11 cellular contexts compared by ENCODE assay signal in the genomic region with DNA sequence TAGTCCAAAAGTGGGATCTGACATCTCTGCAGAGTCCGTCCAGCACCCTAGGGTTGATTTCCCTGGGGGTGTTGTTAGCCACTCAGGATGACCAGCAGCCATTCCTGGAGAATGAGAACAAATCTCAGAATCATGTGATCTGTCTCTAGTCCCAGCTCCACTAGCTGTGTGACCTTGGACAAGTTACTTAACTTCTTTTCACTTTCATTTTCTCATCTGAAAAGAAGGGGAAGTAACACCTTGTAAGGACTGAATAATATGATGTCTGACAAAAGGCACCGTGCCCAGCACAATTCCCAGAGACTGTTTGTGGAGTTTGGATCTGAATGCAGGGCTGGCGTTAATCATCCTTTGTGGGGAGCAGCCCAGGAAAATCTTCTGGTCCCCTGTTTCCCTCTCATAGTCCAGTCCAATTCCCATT. TPM values are rescaled to one million over a fixed set of nuclear protein-coding genes. Genes with fewer than 3 reads are reported as not detected.
A peak's percentile ranks its signal among the peaks of the same experiment; 100 is the strongest.
DNase-seq lines count a peak whose midpoint lies in the region; ATAC-seq, FAIRE-seq and TF ChIP-seq lines count a peak whose summit lies in the region.
"Had no signal": no experiment of that assay in that cellular context is flagged by ENCODE, and none has a peak within 500 bp of the region (broad histone marks: within the 10 kb centered on the region; RNA-seq: fewer than 3 reads in every experiment).

No MANE protein-coding gene starts in this region.

- 69% methylated on average over 3 of the region's 3 CpGs for WGBS in HepG2 (ENCODE audit: low lambda C conversion rate)
- WGBS in SK-N-SH (ENCODE audit: low lambda C conversion rate), result 75% methylated on average over 3 of the region's 3 CpGs

- no peaks in the 10 kb centered on the region for H3K79me2 ChIP-seq in HepG2 (ENCODE audit: insufficient read depth, low read length)
- no peaks in the 10 kb centered on the region for H3K79me2 ChIP-seq in SK-N-SH (ENCODE audit: insufficient read depth)
- H3K79me2 ChIP-seq: parathyroid adenoma had no signal

- peak; percentile 97 for FAIRE-seq in GM18507 (lab: Jason Lieb, UNC)
- no peak for FAIRE-seq in HepG2 (lab: Jason Lieb, UNC)
- FAIRE-seq: urothelium cell line had no signal

- no peaks in the 10 kb centered on the region for H3F3A ChIP-seq in SK-N-SH (replicated peaks; ENCODE audit: insufficient read depth)

- peak overlapping the region; percentile 51; the same call in 1 of the 2 replicates for H3K4me2 ChIP-seq in HepG2 (ENCODE audit: low read depth, low read length)
- no peak overlapping the region for H3K4me2 ChIP-seq in SK-N-SH

- no peak for TF ChIP-seq POLR2A in HepG2 (IDR thresholded peaks at IDR 0.05; ENCODE audit: insufficient read depth in 1 of 2, low read depth in 2 of 2, low read length in 2 of 2)

- peak; percentile 89 for ATAC-seq in GM21576 (IDR thresholded peaks at IDR 0.05; ENCODE audit: unreplicated experiment)
- ATAC-seq in HG03558 (IDR thresholded peaks at IDR 0.05; ENCODE audit: extremely low read depth, unreplicated experiment), result peak; percentile 75
- ATAC-seq in HepG2, result no peak

- intact Hi-C loops in HepG2 (cut with micrococcal nuclease; ENCODE audit: unreplicated experiment), result no loop called here

- TF ChIP-seq RAD21 in HepG2 (CRISPR knock-in tag; IDR thresholded peaks at IDR 0.05) (no peak), SK-N-SH (IDR thresholded peaks at IDR 0.05; ENCODE audit: low read length) (no peak)

- no peak overlapping the region; a peak in 1 of 6 replicates for H3K4me3 ChIP-seq in HepG2 (replicated peaks in 1 of 3; ENCODE audit: insufficient read depth in 1 of 3, low read depth in 2 of 3, low read length in 3 of 3)
- no peak overlapping the region for H3K4me3 ChIP-seq in SK-N-SH (ENCODE audit: low read depth in 2 of 2, low read length in 1 of 2)

- BruUV-seq in HepG2 (replicated peaks; lab: Mats Ljungman, UMichigan), result no TSS peak

- no peak for TF ChIP-seq EP300 in HepG2 (IDR thresholded peaks at IDR 0.05; ENCODE audit: low read depth in 2 of 2, low read length in 2 of 2)
- TF ChIP-seq EP300 in HepG2 (CRISPR knock-in tag; IDR thresholded peaks at IDR 0.05; ENCODE audit: borderline replicate concordance), result no peak
- TF ChIP-seq EP300 in SK-N-SH (IDR thresholded peaks at IDR 0.05; ENCODE audit: borderline replicate concordance in 1 of 2, low read depth in 1 of 2, low read length in 1 of 2), result no peak

- POLR2A ChIA-PET in HepG2 (lab: Yijun Ruan, JAX) (interaction anchor here (1.2 kb wide), 1 partner anchor 106 kb away, joined by 3 read pairs; no protein-coding TSS in a partner anchor), SK-N-SH (lab: Yijun Ruan, JAX) (no interaction called here)

- no peak for TF ChIP-seq CTCF in HepG2 (CRISPR knock-in tag; IDR thresholded peaks at IDR 0.05)
- TF ChIP-seq CTCF in SK-N-SH (IDR thresholded peaks at IDR 0.05), result no peak

- no peaks in the 10 kb centered on the region for H4K20me1 ChIP-seq in HepG2 (ENCODE audit: insufficient read depth, low read length)
- H4K20me1 ChIP-seq in SK-N-SH (ENCODE audit: insufficient read depth), result no peaks in the 10 kb centered on the region

- in situ Hi-C loops in HepG2 (cut with HindIII; ENCODE audit: extremely low pct_ligation_motif_present, low pct_unique_long_range_greater_than_20kb), result no loop called here

- DNase-seq in GM18507 (ENCODE audit: extremely low spot score, insufficient read length, low read depth), result no peak
- no peak for DNase-seq in HepG2 (ENCODE audit: low spot score)
- no peak for DNase-seq in SK-N-SH
- no peak for DNase-seq in T-helper 1 cell
- no peak for DNase-seq in NCI-H2029 (lab: John Stamatoyannopoulos, UW)
- DNase-seq in SW480 (ENCODE audit: low spot score), result no peak
- DNase-seq: NCI-H510A treated with DMSO at 0.1 percent for 48 hours had no signal

- H3K36me3 ChIP-seq in HepG2 (replicated peaks in 1 of 2; ENCODE audit: control insufficient read depth in 1 of 2, insufficient read depth in 2 of 2, low read length in 2 of 2) (no peaks in the 10 kb centered on the region), SK-N-SH (replicated peaks in 1 of 2; ENCODE audit: control insufficient read depth in 1 of 2, insufficient read depth in 2 of 2, low read length in 1 of 2) (no peaks in the 10 kb centered on the region)

- CTCF ChIA-PET in HepG2 (lab: Yijun Ruan, JAX; ENCODE audit: low intra/inter-chr PET ratio, low total read pairs), result no interaction called here
- CTCF ChIA-PET in SK-N-SH (lab: Yijun Ruan, JAX), result interaction anchor here (1.5 kb wide), 1 partner anchor 17 kb away, joined by 3 read pairs; no protein-coding TSS in a partner anchor

- H3K4me1 ChIP-seq in HepG2 (ENCODE audit: insufficient read depth, low read length), result peaks cover 14% of the 10 kb centered on the region
- peaks cover 0 to 5% of the 10 kb centered on the region in 2 experiments; a peak in 2 of 4 replicates for H3K4me1 ChIP-seq in SK-N-SH (ENCODE audit: control insufficient read depth in 1 of 2, insufficient read depth in 2 of 2, low read depth in 1 of 2, low read length in 1 of 2)
- H3K4me1 ChIP-seq: parathyroid adenoma had no signal

- H3K27ac ChIP-seq in HepG2 (ENCODE audit: extremely low read length, insufficient read depth, low read length) (no peak overlapping the region), SK-N-SH (ENCODE audit: low read depth in 2 of 2, low read length in 1 of 2) (no peak overlapping the region)
- H3K27ac ChIP-seq: parathyroid adenoma had no signal

- no peak overlapping the region for H2AFZ ChIP-seq in HepG2 (ENCODE audit: low read length)
- H2AFZ ChIP-seq in SK-N-SH (ENCODE audit: low read depth), result no peak overlapping the region
- H2AFZ ChIP-seq: parathyroid adenoma had no signal

- H3K9me2 ChIP-seq in SK-N-SH, result no peaks in the 10 kb centered on the region

- H3K27me3 ChIP-seq in HepG2 (ENCODE audit: control insufficient read depth in 1 of 2, insufficient read depth in 2 of 2, low read length in 2 of 2), result no peaks in the 10 kb centered on the region; a peak in 1 of 5 replicates
- H3K27me3 ChIP-seq in SK-N-SH (ENCODE audit: insufficient read depth), result no peaks in the 10 kb centered on the region

- H3K9ac ChIP-seq in HepG2 (ENCODE audit: insufficient read depth, low read depth, low read length) (no peak overlapping the region), SK-N-SH (no peak overlapping the region)
- H3K9ac ChIP-seq: parathyroid adenoma had no signal

- H3K9me3 ChIP-seq in HepG2 (ENCODE audit: low read length) (no peaks in the 10 kb centered on the region), SK-N-SH (no peaks in the 10 kb centered on the region)

TF ChIP-seq in HepG2, 621 proteins besides CTCF, POLR2A, EP300 and RAD21 (continues in another document):
- TF ChIP-seq, protein P1, sequence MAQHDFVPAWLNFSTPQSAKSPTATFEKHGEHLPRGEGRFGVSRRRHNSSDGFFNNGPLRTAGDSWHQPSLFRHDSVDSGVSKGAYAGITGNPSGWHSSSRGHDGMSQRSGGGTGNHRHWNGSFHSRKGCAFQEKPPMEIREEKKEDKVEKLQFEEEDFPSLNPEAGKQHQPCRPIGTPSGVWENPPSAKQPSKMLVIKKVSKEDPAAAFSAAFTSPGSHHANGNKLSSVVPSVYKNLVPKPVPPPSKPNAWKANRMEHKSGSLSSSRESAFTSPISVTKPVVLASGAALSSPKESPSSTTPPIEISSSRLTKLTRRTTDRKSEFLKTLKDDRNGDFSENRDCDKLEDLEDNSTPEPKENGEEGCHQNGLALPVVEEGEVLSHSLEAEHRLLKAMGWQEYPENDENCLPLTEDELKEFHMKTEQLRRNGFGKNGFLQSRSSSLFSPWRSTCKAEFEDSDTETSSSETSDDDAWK (CRISPR knock-in tag; IDR thresholded peaks at IDR 0.05), result no peak
- TF ChIP-seq ZNF232 (CRISPR knock-in tag; IDR thresholded peaks at IDR 0.05; ENCODE audit: borderline replicate concordance), result no peak

TF ChIP-seq in SK-N-SH, 30 proteins besides CTCF, POLR2A, EP300 and RAD21 (continues in another document):
- TF ChIP-seq ELF1 (IDR thresholded peaks at IDR 0.05) (no peak), EZH2phosphoT487 (IDR thresholded peaks at IDR 0.05; ENCODE audit: borderline replicate concordance, low read depth) (no peak), TAF1 (IDR thresholded peaks at IDR 0.05; ENCODE audit: borderline replicate concordance, low read depth, low read length) (no peak), NRF1 (IDR thresholded peaks at IDR 0.05; ENCODE audit: low read depth, low read length) (no peak), SMC3 (IDR thresholded peaks at IDR 0.05; ENCODE audit: low read depth, low read length) (no peak), RXRA (IDR thresholded peaks at IDR 0.05; ENCODE audit: borderline replicate concordance, low read depth) (no peak), CHD2 (IDR thresholded peaks at IDR 0.05; ENCODE audit: low read length, partially characterized antibody) (no peak), FOSL2 (IDR thresholded peaks at IDR 0.05; ENCODE audit: borderline replicate concordance, low read depth) (no peak), JUND (IDR thresholded peaks at IDR 0.05) (no peak)

RNA-seq across cellular contexts. Expression of a gene that starts 44.2 kb away (rescaled TPM):
- total RNA-seq in HepG2 (2016; rRNA removed; fragmentation: Illumina TruSeq; extraction: Trizol), result 5.7 and 8.2 TPM in 2 replicates
- 15.1 and 17.4 TPM in 2 replicates for total RNA-seq in HepG2 (2016; cell fraction: cytosol; rRNA removed; fragmentation: Illumina TruSeq; extraction: Trizol; ENCODE audit: low read depth)
- 5.7 and 6.1 TPM in 2 replicates for total RNA-seq in HepG2 (2016; cell fraction: insoluble cytoplasmic fraction; rRNA removed; fragmentation: Illumina TruSeq; extraction: Trizol)
- total RNA-seq in HepG2 (2016; cell fraction: membrane; rRNA removed; fragmentation: Illumina TruSeq; extraction: Trizol), result 16.1 and 17.3 TPM in 2 replicates
- 5.2 and 6.6 TPM in 2 replicates for total RNA-seq in HepG2 (2016; cell fraction: nucleus; rRNA removed; fragmentation: Illumina TruSeq; extraction: Trizol)
- 7.2 and 7.9 TPM in 2 replicates for polyA plus RNA-seq in HepG2 (2011; rRNA removed)
- 4.0 and 5.1 TPM in 2 replicates for polyA plus RNA-seq in HepG2 (2011; cell fraction: cytosol; rRNA removed)
- polyA plus RNA-seq in HepG2 (2011; cell fraction: nucleus; rRNA removed), result 8.4 and 11.0 TPM in 2 replicates
- polyA plus RNA-seq in HepG2 (2012), result 4.8 and 6.5 TPM in 2 replicates
- 19.8 and 22.7 TPM in 2 replicates for polyA plus RNA-seq in HepG2 (2016; cell fraction: cytosol; fragmentation: Illumina TruSeq; extraction: Trizol; ENCODE audit: low read depth)
- 6.6 TPM in 2 replicates for polyA plus RNA-seq in HepG2 (2016; cell fraction: insoluble cytoplasmic fraction; fragmentation: Illumina TruSeq; extraction: Trizol; ENCODE audit: low read depth)
- polyA plus RNA-seq in HepG2 (2016; cell fraction: membrane; fragmentation: Illumina TruSeq; extraction: Trizol; ENCODE audit: low read depth), result 16.0 and 17.6 TPM in 2 replicates
- polyA plus RNA-seq in HepG2 (2016; cell fraction: nucleus; fragmentation: Illumina TruSeq; extraction: Trizol; ENCODE audit: insufficient read depth, low read depth), result 7.4 and 7.9 TPM in 2 replicates
- polyA minus RNA-seq in HepG2 (2011; rRNA and poly(A)+ RNA removed; ENCODE audit: low replicate concordance), result 4.1 TPM in 2 replicates
- 1.8 and 4.4 TPM in 2 replicates for polyA minus RNA-seq in HepG2 (2011; cell fraction: cytosol; rRNA and poly(A)+ RNA removed)
- 12.1 and 12.6 TPM in 2 replicates for polyA minus RNA-seq in HepG2 (2011; cell fraction: nucleus; rRNA and poly(A)+ RNA removed)
- polyA plus RNA-seq in SK-N-SH (2012; rRNA removed), result 9.0 and 12.9 TPM in 2 replicates
- polyA plus RNA-seq in SK-N-SH (2012; cell fraction: cytosol; rRNA removed), result 10.5 and 10.6 TPM in 2 replicates
- polyA plus RNA-seq in SK-N-SH (2012; cell fraction: nucleus; rRNA removed), result 17.0 and 25.3 TPM in 2 replicates
